1 cellular context compared by ENCODE assay signal in genomic region chr1:94998128-94998527, GRCh38.
TF ChIP-seq lines count a peak whose summit lies in the region.

No MANE protein-coding gene starts in this region.

TF ChIP-seq in GM23338, 12 proteins besides CTCF, POLR2A, EP300 and RAD21 (continued from another document):
- TF ChIP-seq ZNF462 (CRISPR knock-in tag; IDR thresholded peaks at IDR 0.05) (no peak), EZH2phosphoT487 (IDR thresholded peaks at IDR 0.05; ENCODE audit: unreplicated experiment) (no peak), NANOG (IDR thresholded peaks at IDR 0.05; ENCODE audit: borderline replicate concordance) (no peak), EZH2 (IDR thresholded peaks at IDR 0.05; ENCODE audit: low read depth, unreplicated experiment) (no peak), ETS1 (IDR thresholded peaks at IDR 0.05) (no peak)
